Comparison of ENCODE assay signal across 22 cellular contexts in the genomic region with DNA sequence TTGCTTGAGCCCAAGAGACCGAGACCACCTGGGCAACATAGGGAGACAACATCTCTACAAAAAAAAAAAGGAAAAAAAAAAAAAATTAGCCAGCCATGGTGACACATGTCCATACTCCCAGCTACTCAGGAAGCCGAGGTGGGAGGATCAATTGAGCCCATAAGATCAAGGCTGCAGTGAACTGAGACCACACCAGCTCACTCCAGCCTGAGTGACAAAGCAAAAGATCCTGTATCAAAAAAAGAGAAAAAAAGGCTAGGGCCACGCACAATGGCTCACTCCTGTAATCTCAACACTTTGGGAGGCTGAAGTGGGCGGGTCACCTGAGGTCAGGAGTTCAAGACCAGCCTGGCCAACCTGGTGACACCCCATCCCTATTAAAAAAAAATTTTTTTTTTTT.
"Had no signal": no experiment of that assay in that cellular context is flagged by ENCODE, and none has a peak within 500 bp of the region (broad histone marks: within the 10 kb centered on the region; RNA-seq: fewer than 3 reads in every experiment).

No MANE protein-coding gene starts in this region.

- FAIRE-seq: bronchial epithelial cell, frontal cortex had no signal

- H3K27ac ChIP-seq: colonic mucosa, dorsolateral prefrontal cortex, esophagus muscularis mucosa, hepatocyte, left lung, thyroid gland, upper lobe of right lung had no signal

- H3K4me1 ChIP-seq: colonic mucosa, thyroid gland had no signal

- H3K27me3 ChIP-seq: colonic mucosa, dorsolateral prefrontal cortex, esophagus muscularis mucosa, hepatocyte, left lung, thyroid gland, upper lobe of right lung had no signal

- H3K4me2 ChIP-seq: hepatocyte had no signal

- H2AFZ ChIP-seq: hepatocyte had no signal

- H3K9me3 ChIP-seq: colonic mucosa, esophagus muscularis mucosa, left lung, thyroid gland, upper lobe of right lung had no signal

- ATAC-seq: activated T-helper 17 cell treated with anti-CD3 and anti-CD28 coated beads, Interleukin-2, amount 50 U/mL, for 72 hours; left lung; naive thymus-derived CD8-positive, alpha-beta T cell; T-helper 17 cell; upper lobe of right lung had no signal

- H3K4me3 ChIP-seq: colonic mucosa, dorsolateral prefrontal cortex, esophagus muscularis mucosa, hepatocyte, left lung, thyroid gland, upper lobe of right lung had no signal

- DNase-seq: activated CD4-positive, alpha-beta T cell treated with anti-CD3 and anti-CD28 coated beads for 4 hours; activated CD4-positive, alpha-beta T cell treated with anti-CD3 and anti-CD28 coated beads, Interleukin-2, amount 50 U/mL, for 48 hours; activated CD4-positive, CD25-positive, alpha-beta regulatory T cell; activated naive CD4-positive, alpha-beta T cell treated with anti-CD3 and anti-CD28 coated beads for 36 hours; amygdala; colonic mucosa; glutamatergic neuron; immature natural killer cell; left lung; naive thymus-derived CD8-positive, alpha-beta T cell; stimulated activated CD4-positive, alpha-beta T cell treated with anti-CD3 and anti-CD28 coated beads, Interleukin-12 subunit alpha, Interleukin-12 subunit beta, amount 100 ng/mL, for 4 hours; substantia nigra; SW 1271; T-helper 17 cell; thyroid gland; upper lobe of right lung had no signal
